Comparison of ENCODE assay signal across 20 cellular contexts in genomic region chr2:165013944-165014619, GRCh38. TPM values are rescaled to one million over a fixed set of nuclear protein-coding genes. Genes with fewer than 3 reads are reported as not detected.
DNase-seq lines count a peak whose midpoint lies in the region; ATAC-seq lines count a peak whose summit lies in the region.
"Had no signal": no experiment of that assay in that cellular context is flagged by ENCODE, and none has a peak within 500 bp of the region (broad histone marks: within the 10 kb centered on the region; RNA-seq: fewer than 3 reads in every experiment).

No MANE protein-coding gene starts in this region.

- intact Hi-C loops in left cardiac atrium (cut with DNase I), result loop anchor here (5.0 to 10.0 kb wide), 2 partner anchors 191 to 278 kb away; partner anchors contain the start of gene SCN3A (in 1 of the 2)

- H3K27me3 Mint-ChIP-seq in activated naive CD8-positive, alpha-beta T cell treated with anti-CD3 and anti-CD28 coated beads for 36 hours, result peaks cover 19% of the 10 kb centered on the region
- H3K27me3 Mint-ChIP-seq in activated naive CD8-positive, alpha-beta T cell treated with anti-CD3 and anti-CD28 coated beads, Interleukin-2, amount 50 U/mL, for 24 hours, result peaks cover 2% of the 10 kb centered on the region
- peaks cover 2 to 5% (median 4%) of the 10 kb centered on the region in 3 donors for H3K27me3 Mint-ChIP-seq in immature natural killer cell (ENCODE audit: low read depth in 3 of 3)

- peak overlapping the region; percentile 10 for H3K27ac Mint-ChIP-seq in activated naive CD8-positive, alpha-beta T cell treated with anti-CD3 and anti-CD28 coated beads for 36 hours
- H3K27ac Mint-ChIP-seq in activated naive CD8-positive, alpha-beta T cell treated with anti-CD3 and anti-CD28 coated beads, Interleukin-2, amount 50 U/mL, for 24 hours, result no peak overlapping the region
- H3K27ac Mint-ChIP-seq in immature natural killer cell, result no peak overlapping the region
- H3K27ac Mint-ChIP-seq: mesothelial cell of epicardium; natural killer cell treated with Interleukin-12 subunit alpha and Interleukin-12 subunit beta and Interleukin-15 and Interleukin-18, amount 100 ng/mL, for 72 hours; T-helper 17 cell had no signal

- H3K9me3 Mint-ChIP-seq in activated naive CD8-positive, alpha-beta T cell treated with anti-CD3 and anti-CD28 coated beads for 36 hours, result no peaks in the 10 kb centered on the region
- no peaks in the 10 kb centered on the region for H3K9me3 Mint-ChIP-seq in activated naive CD8-positive, alpha-beta T cell treated with anti-CD3 and anti-CD28 coated beads, Interleukin-2, amount 50 U/mL, for 24 hours
- no peaks in the 10 kb centered on the region for H3K9me3 Mint-ChIP-seq in immature natural killer cell
- H3K9me3 Mint-ChIP-seq: mesothelial cell of epicardium; natural killer cell treated with Interleukin-12 subunit alpha and Interleukin-12 subunit beta and Interleukin-15 and Interleukin-18, amount 100 ng/mL, for 72 hours had no signal

- no peak for ATAC-seq in activated naive CD8-positive, alpha-beta T cell treated with anti-CD3 and anti-CD28 coated beads, Interleukin-2, amount 50 U/mL, for 24 hours
- ATAC-seq in HG02678 (IDR thresholded peaks at IDR 0.05; ENCODE audit: unreplicated experiment) (peak; percentile 40), left cardiac atrium (no peak), GM21786 (IDR thresholded peaks at IDR 0.05; ENCODE audit: unreplicated experiment) (no peak)
- ATAC-seq: T-helper 17 cell had no signal

- no peaks in the 10 kb centered on the region for H3K36me3 Mint-ChIP-seq in activated naive CD8-positive, alpha-beta T cell treated with anti-CD3 and anti-CD28 coated beads for 36 hours
- no peaks in the 10 kb centered on the region for H3K36me3 Mint-ChIP-seq in activated naive CD8-positive, alpha-beta T cell treated with anti-CD3 and anti-CD28 coated beads, Interleukin-2, amount 50 U/mL, for 24 hours (ENCODE audit: low read depth)
- no peaks in the 10 kb centered on the region for H3K36me3 Mint-ChIP-seq in immature natural killer cell
- H3K36me3 Mint-ChIP-seq: mesothelial cell of epicardium; natural killer cell treated with Interleukin-12 subunit alpha and Interleukin-12 subunit beta and Interleukin-15 and Interleukin-18, amount 100 ng/mL, for 72 hours had no signal

- DNase-seq in activated naive CD8-positive, alpha-beta T cell treated with anti-CD3 and anti-CD28 coated beads for 36 hours, result no peak
- no peak for DNase-seq in activated naive CD8-positive, alpha-beta T cell treated with anti-CD3 and anti-CD28 coated beads, Interleukin-2, amount 50 U/mL, for 24 hours
- DNase-seq in MV-4-11 (lab: John Stamatoyannopoulos, UW) (peak; percentile 30), left cardiac atrium (no peak), immature natural killer cell (no peak)
- DNase-seq in stimulated activated naive CD4-positive, alpha-beta T cell (lab: John Stamatoyannopoulos, UW), result no peak
- DNase-seq: activated gamma-delta T cell, adrenal gland, EL, NCI-H1436, NCI-H748 treated with DMSO at 0.1 percent for 48 hours, PC-9, sigmoid colon, SJCRH30, T-helper 17 cell had no signal

- H3K4me1 Mint-ChIP-seq in activated naive CD8-positive, alpha-beta T cell treated with anti-CD3 and anti-CD28 coated beads for 36 hours, result no peaks in the 10 kb centered on the region
- peaks cover 5% of the 10 kb centered on the region for H3K4me1 Mint-ChIP-seq in activated naive CD8-positive, alpha-beta T cell treated with anti-CD3 and anti-CD28 coated beads, Interleukin-2, amount 50 U/mL, for 24 hours
- H3K4me1 Mint-ChIP-seq in immature natural killer cell, result no peaks in the 10 kb centered on the region
- H3K4me1 Mint-ChIP-seq: mesothelial cell of epicardium had no signal

- H3K4me3 Mint-ChIP-seq in activated naive CD8-positive, alpha-beta T cell treated with anti-CD3 and anti-CD28 coated beads for 36 hours, result no peak overlapping the region
- no peak overlapping the region for H3K4me3 Mint-ChIP-seq in activated naive CD8-positive, alpha-beta T cell treated with anti-CD3 and anti-CD28 coated beads, Interleukin-2, amount 50 U/mL, for 24 hours
- H3K4me3 Mint-ChIP-seq in immature natural killer cell, result no peak overlapping the region
- H3K4me3 Mint-ChIP-seq: mesothelial cell of epicardium; natural killer cell treated with Interleukin-12 subunit alpha and Interleukin-12 subunit beta and Interleukin-15 and Interleukin-18, amount 100 ng/mL, for 72 hours; T-helper 17 cell had no signal

RNA-seq across cellular contexts. Expression of gene SLC38A11, which starts 58.8 kb away (rescaled TPM):
- not detected for total RNA-seq in activated naive CD8-positive, alpha-beta T cell treated with anti-CD3 and anti-CD28 coated beads for 36 hours
- total RNA-seq in left cardiac atrium, result under 1 TPM; 0.42 to 0.71 TPM
- polyA plus RNA-seq in immature natural killer cell, result not detected
- total RNA-seq: glomerular endothelial cell; natural killer cell treated with Interleukin-12 subunit alpha and Interleukin-12 subunit beta and Interleukin-15 and Interleukin-18, amount 100 ng/mL, for 72 hours; PC-9 had no signal
